In genomic region chr5:121189569-121190305, GRCh38 we compare ENCODE assay signal across 10 cellular contexts.
DNase-seq lines count a peak whose midpoint lies in the region; FAIRE-seq and TF ChIP-seq lines count a peak whose summit lies in the region.
"Had no signal": no experiment of that assay in that cellular context is flagged by ENCODE, and none has a peak within 500 bp of the region (broad histone marks: within the 10 kb centered on the region; RNA-seq: fewer than 3 reads in every experiment).

No MANE protein-coding gene starts in this region.

- POLR2A ChIA-PET in PC-9 (lab: Charles Lee; ENCODE audit: unreplicated experiment): no interaction called here

- H3K4me2 ChIP-seq in GM23248 (ENCODE audit: unreplicated experiment): no peak overlapping the region
- H3K4me2 ChIP-seq in PC-9: no peak overlapping the region

- WGBS in GM23248 (ENCODE audit: low coverage in 1 of 2, low lambda C conversion rate in 2 of 2, missing lambda C conversion rate in 2 of 2), 2 experiments: 36 to 38% methylated on average over 3 of the region's 3 CpGs

- intact Hi-C loops in PC-9 (cut with micrococcal nuclease; ENCODE audit: unreplicated experiment): loop anchor here (10.0 kb wide), 1 partner anchor 65 kb away; no protein-coding TSS in a partner anchor

- H3F3A ChIP-seq in GM23248 (ENCODE audit: insufficient read depth) (no peaks in the 10 kb centered on the region), PC-9 (ENCODE audit: insufficient read depth, low read depth) (no peaks in the 10 kb centered on the region)

- in situ Hi-C loops in GM23248 (cut with MboI): no loop called here

- no peak overlapping the region for H3K4me3 ChIP-seq in GM23248
- no peak overlapping the region for H3K4me3 ChIP-seq in PC-9

- DNase-seq in GM23248: peak; percentile 49
- peak; percentile 3 for DNase-seq in NCI-H446 treated with DMSO at 0.1 percent for 48 hours (lab: John Stamatoyannopoulos, UW)
- peak; percentile 28 to 75 for DNase-seq in dermis microvascular lymphatic vessel endothelial cell (ENCODE audit: low read depth in 2 of 2)
- DNase-seq in pons (ENCODE audit: low spot score): peak; percentile 44
- DNase-seq in PC-9: no peak
- no peak for DNase-seq in SW 1271 (lab: John Stamatoyannopoulos, UW)
- DNase-seq in D721Med (ENCODE audit: insufficient read length, low spot score): no peak
- DNase-seq: activated naive CD4-positive, alpha-beta T cell treated with anti-CD3 and anti-CD28 coated beads for 36 hours; T1000 had no signal

- H3K79me2 ChIP-seq in GM23248 (ENCODE audit: insufficient read depth) (no peaks in the 10 kb centered on the region), PC-9 (ENCODE audit: low read depth) (no peaks in the 10 kb centered on the region)

- CTCF ChIA-PET in PC-9 (lab: Charles Lee): no interaction called here

- no TSS peak for BruUV-seq in PC-9 (replicated peaks; lab: Mats Ljungman, UMichigan)

- H3K9ac ChIP-seq in GM23248: no peak overlapping the region

- no peaks in the 10 kb centered on the region for H3K9me3 ChIP-seq in GM23248 (ENCODE audit: low read depth)
- H3K9me3 ChIP-seq in PC-9 (ENCODE audit: insufficient read depth, low read depth): no peaks in the 10 kb centered on the region

- H2AFZ ChIP-seq in GM23248 (no peak overlapping the region), PC-9 (no peak overlapping the region)

- H3K4me1 ChIP-seq in GM23248 (ENCODE audit: insufficient read depth) (no peaks in the 10 kb centered on the region), PC-9 (replicated peaks; ENCODE audit: insufficient read depth) (no peaks in the 10 kb centered on the region)

- H4K20me1 ChIP-seq in GM23248 (ENCODE audit: insufficient read depth): no peaks in the 10 kb centered on the region
- no peaks in the 10 kb centered on the region for H4K20me1 ChIP-seq in PC-9 (ENCODE audit: insufficient read depth)

- no peak for TF ChIP-seq CTCF in PC-9 (conservative IDR thresholded peaks at IDR 0.05)
- no peak for TF ChIP-seq CTCF in D721Med (IDR thresholded peaks at IDR 0.05; ENCODE audit: insufficient read depth, missing control alignments)

- no peaks in the 10 kb centered on the region for H3K27me3 ChIP-seq in GM23248 (replicated peaks; ENCODE audit: insufficient read depth)
- no peaks in the 10 kb centered on the region for H3K27me3 ChIP-seq in PC-9 (ENCODE audit: insufficient read depth, low read depth)

- FAIRE-seq in D721Med (lab: Jason Lieb, UNC): no peak
- FAIRE-seq: HTR-8/SVneo had no signal

- H3K36me3 ChIP-seq in GM23248 (ENCODE audit: low read depth): no peaks in the 10 kb centered on the region
- no peaks in the 10 kb centered on the region for H3K36me3 ChIP-seq in PC-9 (ENCODE audit: low read depth)

- no peak overlapping the region for H3K27ac ChIP-seq in GM23248
- H3K27ac ChIP-seq in PC-9: no peak overlapping the region

- H3K9me2 ChIP-seq in GM23248 (ENCODE audit: insufficient read depth) (no peaks in the 10 kb centered on the region), PC-9 (ENCODE audit: insufficient read depth) (no peaks in the 10 kb centered on the region)

Comparison
In these comparisons a context has a peak if more than half of its experiments do, and no peak if none do; other contexts are left out.
1. DNase-seq: peak in GM23248 (single experiment), NCI-H446 treated with DMSO at 0.1 percent for 48 hours (single experiment), dermis microvascular lymphatic vessel endothelial cell (2 of 2) and pons (single experiment); none in PC-9 (0 of 2), SW 1271 (0 of 2) and D721Med (single experiment).